In the genomic region with DNA sequence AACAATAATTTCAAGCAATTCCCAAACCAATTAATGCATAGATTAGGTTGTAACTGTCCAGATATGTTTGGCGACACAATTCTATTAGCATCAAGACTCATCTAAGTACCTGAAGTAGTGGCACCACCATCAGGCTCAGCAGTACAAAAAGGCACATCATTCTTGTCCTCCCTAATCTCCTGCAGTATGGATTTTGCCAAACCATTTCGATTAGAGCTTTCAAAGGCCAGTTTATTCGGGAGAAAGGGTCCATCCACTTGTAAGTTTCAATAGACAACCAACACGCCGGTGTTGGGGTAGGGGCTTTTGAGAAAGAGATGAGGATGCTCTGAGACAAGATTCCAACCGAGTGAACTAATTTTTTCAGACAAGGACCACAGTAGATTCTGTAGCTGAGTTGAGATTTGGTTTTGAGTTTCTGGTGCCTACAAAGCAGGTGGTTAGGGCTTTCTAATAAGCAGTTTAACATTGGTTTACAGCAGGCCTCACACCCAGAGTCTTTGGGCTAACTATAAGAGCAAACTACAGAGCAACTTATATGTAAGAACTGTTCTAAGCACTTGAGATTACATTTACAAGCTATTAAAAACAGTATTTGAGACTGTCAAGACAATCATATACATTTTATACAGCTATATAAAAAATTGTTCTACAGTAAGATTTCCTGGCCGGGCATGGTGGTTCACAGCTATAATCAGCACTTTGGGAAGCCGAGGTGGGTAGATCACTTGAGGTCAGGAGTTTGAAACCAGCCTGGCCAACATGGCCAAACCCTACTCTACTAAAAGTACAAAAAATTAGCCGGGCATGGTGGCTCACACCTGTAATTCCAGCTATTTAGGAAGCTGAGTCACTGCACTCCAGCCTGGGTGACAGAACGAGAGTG, we compare ENCODE assay signal across 18 cellular contexts. TPM values are rescaled to one million over a fixed set of nuclear protein-coding genes. Genes with fewer than 3 reads are reported as not detected.
A peak's percentile ranks its signal among the peaks of the same experiment; 100 is the strongest.
DNase-seq lines count a peak whose midpoint lies in the region; ATAC-seq, FAIRE-seq and TF ChIP-seq lines count a peak whose summit lies in the region.
"Had no signal": no experiment of that assay in that cellular context is flagged by ENCODE, and none has a peak within 500 bp of the region (broad histone marks: within the 10 kb centered on the region; RNA-seq: fewer than 3 reads in every experiment).

No MANE protein-coding gene starts in this region.

- ATAC-seq in A549: peak; percentile 20 to 26; a peak in 3 of 6 replicates
- ATAC-seq: heart left ventricle, Right ventricle myocardium inferior had no signal

- H4K20me1 ChIP-seq in OCI-LY3 (ENCODE audit: insufficient read depth, low read length): peaks cover 28% of the 10 kb centered on the region
- H4K20me1 ChIP-seq in mammary epithelial cell (ENCODE audit: insufficient read depth, low read length): no peaks in the 10 kb centered on the region

- H2AFZ ChIP-seq in OCI-LY3 (ENCODE audit: low read depth, low read length) (no peak overlapping the region), mammary epithelial cell (ENCODE audit: low read depth, low read length) (no peak overlapping the region)

- H3K4me3 ChIP-seq in A549 (no peak overlapping the region), GM12865 (ENCODE audit: low read depth, low read length) (no peak overlapping the region), OCI-LY3 (ENCODE audit: low read length) (no peak overlapping the region), mammary epithelial cell (replicated peaks in 1 of 3; ENCODE audit: insufficient read depth in 1 of 3, low read depth in 2 of 3, low read length in 3 of 3) (no peak overlapping the region)
- H3K4me3 ChIP-seq: BLaER1, heart left ventricle, tibial artery had no signal

- FAIRE-seq in A549 (lab: Jason Lieb, UNC): no peak
- FAIRE-seq: GM12892 had no signal

- H3K27ac ChIP-seq in A549: no peak overlapping the region
- H3K27ac ChIP-seq in OCI-LY3 (ENCODE audit: low read length): peak overlapping the region; percentile 13; the same call in 1 of the 2 replicates
- no peak overlapping the region for H3K27ac ChIP-seq in mammary epithelial cell (ENCODE audit: insufficient read depth, low read depth, low read length)
- H3K27ac ChIP-seq: BLaER1, epithelial cell of prostate, heart left ventricle, tibial artery had no signal

- no peaks in the 10 kb centered on the region for H3K27me3 ChIP-seq in OCI-LY3 (ENCODE audit: low read depth, low read length)
- H3K27me3 ChIP-seq in mammary epithelial cell (ENCODE audit: insufficient read depth, low read length): no peaks in the 10 kb centered on the region
- H3K27me3 ChIP-seq: BLaER1, heart left ventricle, tibial artery had no signal

- H3K4me2 ChIP-seq in A549 (no peak overlapping the region), OCI-LY3 (ENCODE audit: low read length) (no peak overlapping the region), mammary epithelial cell (ENCODE audit: insufficient read depth, low read depth, low read length) (no peak overlapping the region)
- H3K4me2 ChIP-seq: BLaER1 had no signal

- DNase-seq in A549 (ENCODE audit: low read depth in 1 of 2, low spot score in 1 of 2) (peak in 1 of 2 experiments; percentile 6), GM12865 (ENCODE audit: low read depth) (peak; percentile 51), mammary epithelial cell (peak; percentile 9), NCI-H774 (lab: John Stamatoyannopoulos, UW) (no peak), SHP77 (lab: John Stamatoyannopoulos, UW) (no peak), NCI-H2196 (lab: John Stamatoyannopoulos, UW; ENCODE audit: unreplicated experiment) (no peak)
- no peak for DNase-seq in stimulated activated CD4-positive, alpha-beta T cell treated with anti-CD3 and anti-CD28 coated beads, Interleukin-12 subunit alpha, Interleukin-12 subunit beta, amount 100 ng/mL, for 4 hours
- DNase-seq: DMS53, heart left ventricle, left cardiac atrium, NCI-H146, NCI-H510A, tibial artery had no signal

- no TSS peak for BruUV-seq in mammary epithelial cell (replicated peaks; lab: Mats Ljungman, UMichigan)

- 84% methylated on average over 10 of the region's 10 CpGs for WGBS in A549 (ENCODE audit: missing lambda C conversion rate)
- WGBS in mammary epithelial cell (ENCODE audit: low coverage, missing lambda C conversion rate): 87% methylated on average over 10 of the region's 10 CpGs

- TF ChIP-seq EP300 in A549 (IDR thresholded peaks at IDR 0.05): no peak

- intact Hi-C loops in mammary epithelial cell (cut with micrococcal nuclease): no loop called here

- in situ Hi-C loops in mammary epithelial cell (cut with MboI; ENCODE audit: low sequenced_read_pairs in 2 of 2): no loop called here

- no peak for TF ChIP-seq POLR2A in A549 (IDR thresholded peaks at IDR 0.05; ENCODE audit: low read length)

- H3K9ac ChIP-seq in OCI-LY3 (ENCODE audit: low read length) (no peak overlapping the region), mammary epithelial cell (ENCODE audit: insufficient read depth, low read length) (no peak overlapping the region)
- H3K9ac ChIP-seq: BLaER1 had no signal

- H3K36me3 ChIP-seq in OCI-LY3 (replicated peaks; ENCODE audit: low read depth, low read length) (peaks cover 46% of the 10 kb centered on the region), mammary epithelial cell (ENCODE audit: insufficient read depth, low read length) (peaks cover 22% of the 10 kb centered on the region)

- H3K4me1 ChIP-seq in A549: peaks cover 14% of the 10 kb centered on the region; the same call in 2 of the 3 replicates
- H3K4me1 ChIP-seq in OCI-LY3 (ENCODE audit: low read length): peaks cover 18% of the 10 kb centered on the region
- peaks cover 4% of the 10 kb centered on the region for H3K4me1 ChIP-seq in mammary epithelial cell (ENCODE audit: insufficient read depth, low read length)

- TF ChIP-seq RAD21 in A549 (conservative IDR thresholded peaks at IDR 0.05 in 1 of 2, IDR thresholded peaks at IDR 0.05 in 1 of 2): no peak

- H3K9me3 ChIP-seq in A549: no peaks in the 10 kb centered on the region
- H3K9me3 ChIP-seq in OCI-LY3 (ENCODE audit: insufficient read depth, low read length): no peaks in the 10 kb centered on the region
- H3K9me3 ChIP-seq in mammary epithelial cell (replicated peaks; ENCODE audit: insufficient read depth, low read length): no peaks in the 10 kb centered on the region
- H3K9me3 ChIP-seq: BLaER1, heart left ventricle, tibial artery had no signal

- dilution Hi-C loops in mammary epithelial cell (cut with HindIII; ENCODE audit: low sequenced_read_pairs): no loop called here

- TF ChIP-seq CTCF in A549 (IDR thresholded peaks at IDR 0.05) (no peak), GM12865 (IDR thresholded peaks at IDR 0.05; ENCODE audit: insufficient read depth, low read depth, low read length, missing control alignments) (no peak), OCI-LY3 (IDR thresholded peaks at IDR 0.05; ENCODE audit: low read depth, low read length) (no peak), mammary epithelial cell (conservative IDR thresholded peaks at IDR 0.05 in 1 of 2, IDR thresholded peaks at IDR 0.05 in 1 of 2; ENCODE audit: extremely low read depth in 1 of 2, insufficient read depth in 1 of 2, low read depth in 1 of 2, low read length in 2 of 2) (no peak)

- CTCF ChIA-PET in A549 (lab: Yijun Ruan, JAX) (no interaction called here), mammary epithelial cell (lab: Charles Lee; ENCODE audit: low non-redundant PET) (no interaction called here)

- POLR2A ChIA-PET in A549 (lab: Yijun Ruan, JAX): interaction anchor here (0.5 kb wide), 1 partner anchor 457 kb away, joined by 5 read pairs; no protein-coding TSS in a partner anchor

- H3K79me2 ChIP-seq in OCI-LY3 (ENCODE audit: low read length) (peaks cover 29% of the 10 kb centered on the region), mammary epithelial cell (ENCODE audit: insufficient read depth, low read length) (peaks cover 32% of the 10 kb centered on the region)

TF ChIP-seq in A549, 52 proteins besides CTCF, POLR2A, EP300 and RAD21 (continues in another document):
- TF ChIP-seq CBX2 (IDR thresholded peaks at IDR 0.05; ENCODE audit: borderline replicate concordance, low read depth): no peak
- no peak for TF ChIP-seq JUNB (IDR thresholded peaks at IDR 0.05)
- no peak for TF ChIP-seq HMGXB4 (CRISPR knock-in tag; IDR thresholded peaks at IDR 0.05; ENCODE audit: borderline replicate concordance)
- TF ChIP-seq, protein P1, sequence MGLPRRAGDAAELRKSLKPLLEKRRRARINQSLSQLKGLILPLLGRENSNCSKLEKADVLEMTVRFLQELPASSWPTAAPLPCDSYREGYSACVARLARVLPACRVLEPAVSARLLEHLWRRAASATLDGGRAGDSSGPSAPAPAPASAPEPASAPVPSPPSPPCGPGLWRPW (IDR thresholded peaks at IDR 0.05): no peak
- TF ChIP-seq HOXA7 (CRISPR knock-in tag; IDR thresholded peaks at IDR 0.05): peak; percentile 93
- no peak for TF ChIP-seq EHF (CRISPR knock-in tag; IDR thresholded peaks at IDR 0.05)
- TF ChIP-seq ZSCAN20 (CRISPR knock-in tag; IDR thresholded peaks at IDR 0.05): no peak

RNA-seq across cellular contexts. Expression of gene RPL22L1, which starts 4.5 kb away (rescaled TPM):
- polyA plus RNA-seq in A549 (2011; rRNA removed) (191 and 258 TPM in 2 replicates), A549 (2017; fragmentation: RNase III; extraction: RNeasy Plus Mini Kit Qiagen cat#74134 plus additional on column Dnase treatment) (307 to 387 TPM (median 309 TPM) in 3 replicates), mammary epithelial cell (193 TPM)
- polyA plus RNA-seq in A549 (2012; cell fraction: cytosol; rRNA removed): 75.5 and 91.7 TPM in 2 replicates
- 25.4 and 39.9 TPM in 2 replicates for polyA plus RNA-seq in A549 (2012; cell fraction: nucleus; rRNA removed)
- polyA minus RNA-seq in A549 (2011; rRNA and poly(A)+ RNA removed): 4.8 and 5.5 TPM in 2 replicates
- total RNA-seq in mammary epithelial cell: 100 to 1,000 TPM in 1 of 2 donors, 10 to 100 TPM in 1; 30.7 to 227 TPM
- 21.8 TPM for polyA minus RNA-seq in mammary epithelial cell

RNA-seq across cellular contexts. Expression of gene EIF5A2, which starts 43.0 kb away (rescaled TPM):
- polyA plus RNA-seq in A549 (2011; rRNA removed) (11.7 and 15.2 TPM in 2 replicates), A549 (2017; fragmentation: RNase III; extraction: RNeasy Plus Mini Kit Qiagen cat#74134 plus additional on column Dnase treatment) (7.6 to 10.8 TPM (median 7.9 TPM) in 3 replicates), mammary epithelial cell (14.6 TPM)
- 2.7 and 3.4 TPM in 2 replicates for polyA plus RNA-seq in A549 (2012; cell fraction: cytosol; rRNA removed)
- 2.5 and 3.1 TPM in 2 replicates for polyA plus RNA-seq in A549 (2012; cell fraction: nucleus; rRNA removed)
- polyA minus RNA-seq in A549 (2011; rRNA and poly(A)+ RNA removed): 5.1 and 7.4 TPM in 2 replicates
- 10 to 100 TPM; 10.7 to 22.8 TPM for total RNA-seq in mammary epithelial cell
- 6.2 TPM for polyA minus RNA-seq in mammary epithelial cell

Comparison
In these comparisons a context has a peak if more than half of its experiments do, and no peak if none do; other contexts are left out.
1. DNase-seq: peak in GM12865 (single experiment) and mammary epithelial cell (single experiment); none in NCI-H774 (single experiment), SHP77 (0 of 2), stimulated activated CD4-positive, alpha-beta T cell treated with anti-CD3 and anti-CD28 coated beads, Interleukin-12 subunit alpha, Interleukin-12 subunit beta, amount 100 ng/mL, for 4 hours (single experiment) and NCI-H2196 (single experiment).